ENCODE assay signal across 12 cellular contexts in the genomic region with DNA sequence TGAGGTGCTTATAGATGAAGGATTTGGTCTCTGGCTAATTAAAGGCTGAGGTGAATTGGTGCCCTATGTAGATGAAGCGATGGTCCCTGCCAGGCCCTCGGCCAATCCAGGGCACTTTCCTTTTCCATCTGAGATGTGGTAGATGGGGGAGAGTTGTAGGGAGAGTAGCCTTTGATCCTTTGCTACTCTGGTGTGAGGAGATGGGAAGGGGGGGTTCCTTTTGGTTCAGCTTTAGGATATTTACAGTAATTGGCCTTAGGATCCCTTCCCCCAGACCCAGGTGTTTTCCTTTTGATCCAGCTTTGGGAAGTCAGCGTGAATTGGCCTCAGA.
"Had no signal": no experiment of that assay in that cellular context is flagged by ENCODE, and none has a peak within 500 bp of the region (broad histone marks: within the 10 kb centered on the region; RNA-seq: fewer than 3 reads in every experiment).

No MANE protein-coding gene starts in this region.

- H3K36me3 Mint-ChIP-seq: activated naive CD8-positive, alpha-beta T cell treated with anti-CD3 and anti-CD28 coated beads, Interleukin-2, amount 10 ng/mL, durations not matched to agents 7 days and 5 days; type B pancreatic cell had no signal

- H3K27ac ChIP-seq: gastrocnemius medialis, left ventricle myocardium inferior, right atrium auricular region had no signal

- H3K27me3 ChIP-seq: gastrocnemius medialis, right atrium auricular region had no signal

- FAIRE-seq: bronchial epithelial cell, keratinocyte, small intestine had no signal

- H3K27ac Mint-ChIP-seq: type B pancreatic cell had no signal

- H3K36me3 ChIP-seq: gastrocnemius medialis, left ventricle myocardium inferior, right atrium auricular region had no signal

- DNase-seq: activated CD4-positive, alpha-beta T cell treated with anti-CD3 and anti-CD28 coated beads, Interleukin-2, amount 50 U/mL, for 4 hours; activated effector memory CD4-positive, alpha-beta T cell treated with Interleukin-2 at 50 U/mL for 16 hours; activated naive CD8-positive, alpha-beta T cell treated with anti-CD3 and anti-CD28 coated beads, Interleukin-2, amount 10 ng/mL, durations not matched to agents 7 days and 5 days; activated T-cell treated with anti-CD3 and anti-CD28 coated beads, Interleukin-2, amount 50 U/mL, for 1 hour; gastrocnemius medialis; left ventricle myocardium inferior; mesenchymal stem cell; small intestine had no signal

- H3K9me3 ChIP-seq: gastrocnemius medialis, left ventricle myocardium inferior, right atrium auricular region had no signal
